Comparison of ENCODE assay signal across 8 cellular contexts in genomic region chr4:139734875-139735380, GRCh38.
DNase-seq lines count a peak whose midpoint lies in the region; ATAC-seq lines count a peak whose summit lies in the region.

No MANE protein-coding gene starts in this region.

- H3K27ac ChIP-seq in skin epidermis, result peak overlapping the region in 20 of 21 experiments; percentile 23 to 85 (median 72)

- ATAC-seq in HG02852 (IDR thresholded peaks at IDR 0.05; ENCODE audit: unreplicated experiment), result peak; percentile 66

- peak; percentile 90 for DNase-seq in ELF-1 (ENCODE audit: low read depth, low spot score)
- peak; percentile 59 for DNase-seq in NCI-H2107 (lab: John Stamatoyannopoulos, UW)
- peak; percentile 4 for DNase-seq in activated CD4-positive, CD25-positive, alpha-beta regulatory T cell treated with anti-CD3 and anti-CD28 coated beads, Interleukin-2, amount 50 U/mL, for 16 hours (ENCODE audit: low read depth, low spot score)
- peak; percentile 97 for DNase-seq in cerebellar cortex (ENCODE audit: low spot score)
- DNase-seq in inferior parietal cortex (ENCODE audit: extremely low spot score), result peak; percentile 74
- no peak for DNase-seq in NK-92 (lab: John Stamatoyannopoulos, UW; ENCODE audit: unreplicated experiment)

- peak overlapping the region; percentile 27 to 45 (median 35) for H3K4me3 ChIP-seq in skin epidermis
